Comparison of ENCODE assay signal across 5 cellular contexts in the genomic region with DNA sequence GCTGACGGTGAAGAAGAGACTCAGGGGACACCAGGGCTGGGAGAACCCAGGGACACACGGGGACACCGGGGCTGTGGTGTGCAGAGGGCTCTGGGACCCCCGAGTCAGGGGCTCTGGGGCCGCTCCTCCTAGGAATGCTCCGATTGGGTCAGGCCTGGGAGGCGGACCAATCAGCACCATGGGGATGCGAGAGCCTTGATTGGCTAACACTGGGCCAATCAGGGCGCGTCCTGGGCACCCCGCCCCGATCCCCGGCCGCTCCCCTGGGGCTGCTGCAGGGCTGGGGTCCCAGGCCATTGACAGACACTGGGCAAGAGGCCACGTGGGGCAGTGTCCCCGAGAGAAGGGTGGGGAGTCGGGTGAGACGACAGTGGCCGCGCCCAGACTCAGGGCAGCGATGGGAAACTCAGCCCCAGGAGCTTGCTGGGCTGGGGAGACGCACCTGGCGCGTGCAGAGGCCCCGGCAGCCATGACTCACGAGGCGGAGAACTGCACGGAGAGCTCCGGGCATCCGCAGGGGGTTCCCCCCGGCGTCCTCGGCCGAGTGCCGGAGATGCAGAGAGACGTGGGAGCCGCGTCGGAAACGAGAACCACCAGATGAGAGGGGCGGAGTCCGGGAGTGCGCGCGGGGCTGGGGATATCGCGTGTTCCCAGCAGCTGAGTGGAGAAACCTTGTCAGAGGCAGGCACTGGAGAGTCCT. TPM values are rescaled to one million over a fixed set of nuclear protein-coding genes. Genes with fewer than 3 reads are reported as not detected.
"Had no signal": no experiment of that assay in that cellular context is flagged by ENCODE, and none has a peak within 500 bp of the region (broad histone marks: within the 10 kb centered on the region; RNA-seq: fewer than 3 reads in every experiment).

No MANE protein-coding gene starts in this region.

RNA-seq across cellular contexts. Expression of gene TPSB2, which starts 2.2 kb away (rescaled TPM):
- total RNA-seq: activated CD4-positive, alpha-beta memory T cell treated with anti-CD3 and anti-CD28 coated beads, Interleukin-2, amount 10 ng/mL, durations not matched to agents 7 days and 5 days; activated T-helper 1 cell treated with anti-CD3 and anti-CD28 coated beads, Interleukin-12 subunit alpha, Interleukin-12 subunit beta, Interleukin-2, Interleukin-4 antibody, amounts not matched to agents 30 ng/mL and 10 ng/mL and 1 ng/mL, durations not matched to agents 14 hours and 24 hours and 36 hours; NCI-H460; SK-MEL-5 had no signal

RNA-seq across cellular contexts. Expression of gene TPSG1, which starts 7.1 kb away (rescaled TPM):
- total RNA-seq: activated CD4-positive, alpha-beta memory T cell treated with anti-CD3 and anti-CD28 coated beads, Interleukin-2, amount 10 ng/mL, durations not matched to agents 7 days and 5 days; activated T-helper 1 cell treated with anti-CD3 and anti-CD28 coated beads, Interleukin-12 subunit alpha, Interleukin-12 subunit beta, Interleukin-2, Interleukin-4 antibody, amounts not matched to agents 30 ng/mL and 10 ng/mL and 1 ng/mL, durations not matched to agents 14 hours and 24 hours and 36 hours; cardiac septum; NCI-H460; SK-MEL-5 had no signal

RNA-seq across cellular contexts. Expression of gene TPSAB1, which starts 8.3 kb away (rescaled TPM):
- total RNA-seq: activated CD4-positive, alpha-beta memory T cell treated with anti-CD3 and anti-CD28 coated beads, Interleukin-2, amount 10 ng/mL, durations not matched to agents 7 days and 5 days; activated T-helper 1 cell treated with anti-CD3 and anti-CD28 coated beads, Interleukin-12 subunit alpha, Interleukin-12 subunit beta, Interleukin-2, Interleukin-4 antibody, amounts not matched to agents 30 ng/mL and 10 ng/mL and 1 ng/mL, durations not matched to agents 14 hours and 24 hours and 36 hours; NCI-H460; SK-MEL-5 had no signal

RNA-seq across cellular contexts. Expression of gene TPSD1, which starts 23.7 kb away (rescaled TPM):
- total RNA-seq: activated CD4-positive, alpha-beta memory T cell treated with anti-CD3 and anti-CD28 coated beads, Interleukin-2, amount 10 ng/mL, durations not matched to agents 7 days and 5 days; activated T-helper 1 cell treated with anti-CD3 and anti-CD28 coated beads, Interleukin-12 subunit alpha, Interleukin-12 subunit beta, Interleukin-2, Interleukin-4 antibody, amounts not matched to agents 30 ng/mL and 10 ng/mL and 1 ng/mL, durations not matched to agents 14 hours and 24 hours and 36 hours; cardiac septum; NCI-H460; SK-MEL-5 had no signal
